ENCODE assay signal across 8 cellular contexts in genomic region chr13:27043013-27043412, GRCh38.
A peak's percentile ranks its signal among the peaks of the same experiment; 100 is the strongest.
DNase-seq lines count a peak whose midpoint lies in the region; ATAC-seq and TF ChIP-seq lines count a peak whose summit lies in the region.

No MANE protein-coding gene starts in this region.

- no peak for ATAC-seq in GM19397 (IDR thresholded peaks at IDR 0.05; ENCODE audit: unreplicated experiment)
- no peak for ATAC-seq in HG03439 (IDR thresholded peaks at IDR 0.05; ENCODE audit: unreplicated experiment)

- H3K36me3 ChIP-seq in BLaER1 treated with 17β-estradiol and CSF1 and Interleukin-3, amounts not matched to agents 10 nM and 100 nM: no peaks in the 10 kb centered on the region
- no peaks in the 10 kb centered on the region for H3K36me3 ChIP-seq in kidney epithelial cell (ENCODE audit: control insufficient read depth, insufficient read depth, low read length)
- H3K36me3 ChIP-seq in testis (ENCODE audit: low read depth, missing control alignments): no peaks in the 10 kb centered on the region

- peak overlapping the region in 5 of 11 experiments; percentile 14 to 40 (median 34); a peak in 6 of 22 replicates for H3K27ac ChIP-seq in BLaER1 treated with 17β-estradiol and CSF1 and Interleukin-3, amounts not matched to agents 10 nM and 100 nM
- H3K27ac ChIP-seq in testis: no peak overlapping the region

- no peak overlapping the region for H3K4me3 ChIP-seq in BLaER1 treated with 17β-estradiol and CSF1 and Interleukin-3, amounts not matched to agents 10 nM and 100 nM
- H3K4me3 ChIP-seq in kidney epithelial cell (ENCODE audit: low read depth, low read length) (no peak overlapping the region), testis (no peak overlapping the region)

- H4K20me1 ChIP-seq in BLaER1 treated with 17β-estradiol and CSF1 and Interleukin-3, amounts not matched to agents 10 nM and 100 nM: peaks cover 0 to 6% (median 0%) of the 10 kb centered on the region in 11 experiments; a peak in 2 of 22 replicates

- no peak overlapping the region for H3K9ac ChIP-seq in BLaER1 treated with 17β-estradiol and CSF1 and Interleukin-3, amounts not matched to agents 10 nM and 100 nM

- intact Hi-C loops in testis (cut with DNase I; ENCODE audit: low total_unique reads): no loop called here

- 0 out of 22 replicates have a peak, but pooled peaks cover 0 to 10% (median 0%) of the 10 kb centered on the region in 11 experiments for H3K9me3 ChIP-seq in BLaER1 treated with 17β-estradiol and CSF1 and Interleukin-3, amounts not matched to agents 10 nM and 100 nM (replicated peaks in 1 of 11)
- H3K9me3 ChIP-seq in testis: no peaks in the 10 kb centered on the region

- no peak for TF ChIP-seq POLR2A in testis (IDR thresholded peaks at IDR 0.05)

- no peak for TF ChIP-seq CTCF in kidney epithelial cell (IDR thresholded peaks at IDR 0.05; ENCODE audit: insufficient read depth, low read length, poor library complexity, severe bottlenecking)
- TF ChIP-seq CTCF in testis (IDR thresholded peaks at IDR 0.05): no peak

- DNase-seq in HuH-7.5 (ENCODE audit: low spot score) (peak; percentile 33), amygdala (lab: John Stamatoyannopoulos, UW) (peak in 48 of 56 donors; percentile 14 to 81 (median 52)), kidney epithelial cell (ENCODE audit: low read depth) (peak; percentile 75), testis (no peak)
- DNase-seq in activated T-cell treated with anti-CD3 and anti-CD28 coated beads, Interleukin-2, amount 50 U/mL, for 1 hour: no peak

- peaks cover 38 to 76% (median 62%) of the 10 kb centered on the region in 10 experiments for H3K4me1 ChIP-seq in BLaER1 treated with 17β-estradiol and CSF1 and Interleukin-3, amounts not matched to agents 10 nM and 100 nM
- H3K4me1 ChIP-seq in testis: no peaks in the 10 kb centered on the region

- H3K4me2 ChIP-seq in BLaER1 treated with 17β-estradiol and CSF1 and Interleukin-3, amounts not matched to agents 10 nM and 100 nM: peak overlapping the region in 10 of 11 experiments; percentile 9 to 81 (median 70); a peak in 16 of 22 replicates

- 52 to 64% methylated on average over 6 of the region's 6 CpGs for WGBS in testis, 2 donors

- 0 out of 22 replicates have a peak, but pooled peaks cover 0 to 8% (median 0%) of the 10 kb centered on the region in 11 experiments for H3K27me3 ChIP-seq in BLaER1 treated with 17β-estradiol and CSF1 and Interleukin-3, amounts not matched to agents 10 nM and 100 nM
- H3K27me3 ChIP-seq in kidney epithelial cell (ENCODE audit: control insufficient read depth, insufficient read depth, low read length): no peaks in the 10 kb centered on the region
- H3K27me3 ChIP-seq in testis: no peaks in the 10 kb centered on the region

Comparison
In these comparisons a context has a peak if more than half of its experiments do, and no peak if none do; other contexts are left out.
1. DNase-seq: peak in HuH-7.5 (single experiment), amygdala (48 of 56) and kidney epithelial cell (single experiment); none in activated T-cell treated with anti-CD3 and anti-CD28 coated beads, Interleukin-2, amount 50 U/mL, for 1 hour (single experiment) and testis (single experiment).